Comparison of ENCODE assay signal across 1 cellular context in the genomic region with DNA sequence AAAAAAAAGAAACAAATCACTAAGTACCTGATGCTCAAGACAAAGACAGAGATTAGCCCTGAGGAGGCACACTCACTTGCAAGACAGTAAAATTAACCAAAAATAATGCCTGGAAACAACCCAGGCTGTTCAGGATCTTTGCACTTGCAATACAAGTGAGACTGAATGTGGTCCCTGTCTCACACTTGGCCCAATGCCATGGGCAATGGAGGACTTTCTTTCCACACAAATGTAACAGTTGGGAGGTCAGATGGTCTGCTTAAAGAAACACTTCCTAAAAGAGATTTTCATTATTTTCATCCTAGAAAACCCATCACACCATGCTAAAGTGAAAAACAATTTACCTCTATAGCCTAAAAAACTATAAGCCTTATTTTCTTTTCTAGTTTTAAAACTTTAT.
TF ChIP-seq lines count a peak whose summit lies in the region.

No MANE protein-coding gene starts in this region.

TF ChIP-seq in HepG2, 621 proteins besides CTCF, POLR2A, EP300 and RAD21:
- TF ChIP-seq, protein P1, sequence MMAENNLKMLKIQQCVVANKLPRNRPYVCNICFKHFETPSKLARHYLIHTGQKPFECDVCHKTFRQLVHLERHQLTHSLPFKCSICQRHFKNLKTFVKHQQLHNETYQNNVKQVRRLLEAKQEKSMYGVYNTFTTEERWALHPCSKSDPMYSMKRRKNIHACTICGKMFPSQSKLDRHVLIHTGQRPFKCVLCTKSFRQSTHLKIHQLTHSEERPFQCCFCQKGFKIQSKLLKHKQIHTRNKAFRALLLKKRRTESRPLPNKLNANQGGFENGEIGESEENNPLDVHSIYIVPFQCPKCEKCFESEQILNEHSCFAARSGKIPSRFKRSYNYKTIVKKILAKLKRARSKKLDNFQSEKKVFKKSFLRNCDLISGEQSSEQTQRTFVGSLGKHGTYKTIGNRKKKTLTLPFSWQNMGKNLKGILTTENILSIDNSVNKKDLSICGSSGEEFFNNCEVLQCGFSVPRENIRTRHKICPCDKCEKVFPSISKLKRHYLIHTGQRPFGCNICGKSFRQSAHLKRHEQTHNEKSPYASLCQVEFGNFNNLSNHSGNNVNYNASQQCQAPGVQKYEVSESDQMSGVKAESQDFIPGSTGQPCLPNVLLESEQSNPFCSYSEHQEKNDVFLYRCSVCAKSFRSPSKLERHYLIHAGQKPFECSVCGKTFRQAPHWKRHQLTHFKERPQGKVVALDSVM (CRISPR knock-in tag; IDR thresholded peaks at IDR 0.05), result no peak
- TF ChIP-seq, protein P2, sequence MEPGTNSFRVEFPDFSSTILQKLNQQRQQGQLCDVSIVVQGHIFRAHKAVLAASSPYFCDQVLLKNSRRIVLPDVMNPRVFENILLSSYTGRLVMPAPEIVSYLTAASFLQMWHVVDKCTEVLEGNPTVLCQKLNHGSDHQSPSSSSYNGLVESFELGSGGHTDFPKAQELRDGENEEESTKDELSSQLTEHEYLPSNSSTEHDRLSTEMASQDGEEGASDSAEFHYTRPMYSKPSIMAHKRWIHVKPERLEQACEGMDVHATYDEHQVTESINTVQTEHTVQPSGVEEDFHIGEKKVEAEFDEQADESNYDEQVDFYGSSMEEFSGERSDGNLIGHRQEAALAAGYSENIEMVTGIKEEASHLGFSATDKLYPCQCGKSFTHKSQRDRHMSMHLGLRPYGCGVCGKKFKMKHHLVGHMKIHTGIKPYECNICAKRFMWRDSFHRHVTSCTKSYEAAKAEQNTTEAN (CRISPR knock-in tag; conservative IDR thresholded peaks at IDR 0.05), result peak; percentile 78
- TF ChIP-seq, protein P3, sequence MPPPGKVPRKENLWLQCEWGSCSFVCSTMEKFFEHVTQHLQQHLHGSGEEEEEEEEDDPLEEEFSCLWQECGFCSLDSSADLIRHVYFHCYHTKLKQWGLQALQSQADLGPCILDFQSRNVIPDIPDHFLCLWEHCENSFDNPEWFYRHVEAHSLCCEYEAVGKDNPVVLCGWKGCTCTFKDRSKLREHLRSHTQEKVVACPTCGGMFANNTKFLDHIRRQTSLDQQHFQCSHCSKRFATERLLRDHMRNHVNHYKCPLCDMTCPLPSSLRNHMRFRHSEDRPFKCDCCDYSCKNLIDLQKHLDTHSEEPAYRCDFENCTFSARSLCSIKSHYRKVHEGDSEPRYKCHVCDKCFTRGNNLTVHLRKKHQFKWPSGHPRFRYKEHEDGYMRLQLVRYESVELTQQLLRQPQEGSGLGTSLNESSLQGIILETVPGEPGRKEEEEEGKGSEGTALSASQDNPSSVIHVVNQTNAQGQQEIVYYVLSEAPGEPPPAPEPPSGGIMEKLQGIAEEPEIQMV (CRISPR knock-in tag; IDR thresholded peaks at IDR 0.05; ENCODE audit: low read depth), result no peak
- TF ChIP-seq ATRX (CRISPR knock-in tag; IDR thresholded peaks at IDR 0.05; ENCODE audit: borderline replicate concordance) (no peak), KDM5A (IDR thresholded peaks at IDR 0.05; ENCODE audit: borderline replicate concordance, low read length) (no peak), MAX (IDR thresholded peaks at IDR 0.05) (no peak), BCL6 (CRISPR knock-in tag; IDR thresholded peaks at IDR 0.05) (peak; percentile 19; the same call in 1 of the 2 replicates), LCORL (IDR thresholded peaks at IDR 0.05) (peak; percentile 21; the same call in 1 of the 2 replicates), LCORL (CRISPR knock-in tag; IDR thresholded peaks at IDR 0.05) (no peak), ZBTB49 (CRISPR knock-in tag; IDR thresholded peaks at IDR 0.05; ENCODE audit: borderline replicate concordance) (no peak), SOX6 (IDR thresholded peaks at IDR 0.05) (no peak), SOX6 (CRISPR knock-in tag; IDR thresholded peaks at IDR 0.05) (no peak), SIN3B (IDR thresholded peaks at IDR 0.05; ENCODE audit: low read length) (no peak), NCOA5 (CRISPR knock-in tag; IDR thresholded peaks at IDR 0.05) (no peak), JUN (CRISPR knock-in tag; IDR thresholded peaks at IDR 0.05) (no peak)
- TF ChIP-seq, protein P4, sequence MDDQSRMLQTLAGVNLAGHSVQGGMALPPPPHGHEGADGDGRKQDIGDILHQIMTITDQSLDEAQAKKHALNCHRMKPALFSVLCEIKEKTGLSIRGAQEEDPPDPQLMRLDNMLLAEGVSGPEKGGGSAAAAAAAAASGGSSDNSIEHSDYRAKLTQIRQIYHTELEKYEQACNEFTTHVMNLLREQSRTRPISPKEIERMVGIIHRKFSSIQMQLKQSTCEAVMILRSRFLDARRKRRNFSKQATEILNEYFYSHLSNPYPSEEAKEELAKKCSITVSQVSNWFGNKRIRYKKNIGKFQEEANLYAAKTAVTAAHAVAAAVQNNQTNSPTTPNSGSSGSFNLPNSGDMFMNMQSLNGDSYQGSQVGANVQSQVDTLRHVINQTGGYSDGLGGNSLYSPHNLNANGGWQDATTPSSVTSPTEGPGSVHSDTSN (CRISPR knock-in tag; IDR thresholded peaks at IDR 0.05; ENCODE audit: borderline replicate concordance), result no peak
TF ChIP-seq in HepG2: peak in this region for 3.
